1 cellular context compared by ENCODE assay signal in the genomic region with DNA sequence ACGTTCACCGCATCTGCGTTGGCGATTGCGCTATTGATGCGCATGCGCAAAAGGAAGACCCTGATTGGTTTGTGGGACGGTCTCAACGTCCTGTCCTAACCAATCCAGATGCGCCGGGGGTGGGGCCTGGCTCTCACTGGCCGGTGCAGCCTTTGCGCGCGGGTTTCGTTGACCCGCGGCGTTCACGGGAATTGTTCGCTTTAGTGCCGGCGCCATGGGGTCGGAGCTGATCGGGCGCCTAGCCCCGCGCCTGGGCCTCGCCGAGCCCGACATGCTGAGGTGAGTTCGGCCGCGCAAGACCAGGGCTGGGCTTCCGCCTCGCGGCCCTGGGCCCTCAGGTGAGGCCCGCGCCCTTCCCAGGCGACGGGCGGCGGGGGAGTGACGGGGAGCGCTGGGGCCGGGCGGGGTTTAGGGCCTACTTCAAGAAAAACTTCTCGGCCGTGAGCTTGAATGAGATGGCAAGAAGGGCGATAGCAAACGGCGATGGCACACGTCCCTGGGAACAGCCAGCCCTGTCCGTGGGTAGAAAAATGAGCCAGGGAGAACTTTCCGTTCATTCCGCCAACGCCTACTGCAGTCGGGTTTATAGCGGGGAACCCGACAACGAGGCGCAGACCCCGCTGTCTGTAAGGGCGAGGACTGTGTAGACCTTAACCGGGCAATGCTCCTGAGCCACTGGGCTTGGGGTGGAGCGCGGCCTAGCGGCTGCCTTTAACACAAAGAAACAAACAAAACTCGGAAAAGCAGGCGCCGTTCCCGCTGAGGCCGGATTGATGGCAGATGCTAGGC.
TF ChIP-seq lines count a peak whose summit lies in the region.

Gene ORC6 (plus strand): TSS at position 168 of the 789 bp plus-strand sequence. CDS start 47 bp downstream, at position 215.

TF ChIP-seq in HEK293, 187 proteins besides CTCF, POLR2A, EP300 and RAD21 (continued from another document and continues in another):
- TF ChIP-seq, protein P1, sequence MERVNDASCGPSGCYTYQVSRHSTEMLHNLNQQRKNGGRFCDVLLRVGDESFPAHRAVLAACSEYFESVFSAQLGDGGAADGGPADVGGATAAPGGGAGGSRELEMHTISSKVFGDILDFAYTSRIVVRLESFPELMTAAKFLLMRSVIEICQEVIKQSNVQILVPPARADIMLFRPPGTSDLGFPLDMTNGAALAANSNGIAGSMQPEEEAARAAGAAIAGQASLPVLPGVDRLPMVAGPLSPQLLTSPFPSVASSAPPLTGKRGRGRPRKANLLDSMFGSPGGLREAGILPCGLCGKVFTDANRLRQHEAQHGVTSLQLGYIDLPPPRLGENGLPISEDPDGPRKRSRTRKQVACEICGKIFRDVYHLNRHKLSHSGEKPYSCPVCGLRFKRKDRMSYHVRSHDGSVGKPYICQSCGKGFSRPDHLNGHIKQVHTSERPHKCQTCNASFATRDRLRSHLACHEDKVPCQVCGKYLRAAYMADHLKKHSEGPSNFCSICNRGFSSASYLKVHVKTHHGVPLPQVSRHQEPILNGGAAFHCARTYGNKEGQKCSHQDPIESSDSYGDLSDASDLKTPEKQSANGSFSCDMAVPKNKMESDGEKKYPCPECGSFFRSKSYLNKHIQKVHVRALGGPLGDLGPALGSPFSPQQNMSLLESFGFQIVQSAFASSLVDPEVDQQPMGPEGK (tag by site-specific recombination; IDR thresholded peaks at IDR 0.05), result no peak
- TF ChIP-seq ZEB2 (tag by site-specific recombination; IDR thresholded peaks at IDR 0.05), result no peak
- TF ChIP-seq ZSCAN30 (tag by site-specific recombination; IDR thresholded peaks at IDR 0.05), result no peak
- TF ChIP-seq ZNF548 (tag by site-specific recombination; IDR thresholded peaks at IDR 0.05), result no peak
- TF ChIP-seq ZNF677 (tag by site-specific recombination; IDR thresholded peaks at IDR 0.05), result no peak
- TF ChIP-seq, protein P2, sequence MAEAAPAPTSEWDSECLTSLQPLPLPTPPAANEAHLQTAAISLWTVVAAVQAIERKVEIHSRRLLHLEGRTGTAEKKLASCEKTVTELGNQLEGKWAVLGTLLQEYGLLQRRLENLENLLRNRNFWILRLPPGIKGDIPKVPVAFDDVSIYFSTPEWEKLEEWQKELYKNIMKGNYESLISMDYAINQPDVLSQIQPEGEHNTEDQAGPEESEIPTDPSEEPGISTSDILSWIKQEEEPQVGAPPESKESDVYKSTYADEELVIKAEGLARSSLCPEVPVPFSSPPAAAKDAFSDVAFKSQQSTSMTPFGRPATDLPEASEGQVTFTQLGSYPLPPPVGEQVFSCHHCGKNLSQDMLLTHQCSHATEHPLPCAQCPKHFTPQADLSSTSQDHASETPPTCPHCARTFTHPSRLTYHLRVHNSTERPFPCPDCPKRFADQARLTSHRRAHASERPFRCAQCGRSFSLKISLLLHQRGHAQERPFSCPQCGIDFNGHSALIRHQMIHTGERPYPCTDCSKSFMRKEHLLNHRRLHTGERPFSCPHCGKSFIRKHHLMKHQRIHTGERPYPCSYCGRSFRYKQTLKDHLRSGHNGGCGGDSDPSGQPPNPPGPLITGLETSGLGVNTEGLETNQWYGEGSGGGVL (tag by site-specific recombination; IDR thresholded peaks at IDR 0.05), result no peak
- TF ChIP-seq REPIN1 (tag by site-specific recombination; IDR thresholded peaks at IDR 0.05; ENCODE audit: low read depth), result no peak
- TF ChIP-seq, protein P3, sequence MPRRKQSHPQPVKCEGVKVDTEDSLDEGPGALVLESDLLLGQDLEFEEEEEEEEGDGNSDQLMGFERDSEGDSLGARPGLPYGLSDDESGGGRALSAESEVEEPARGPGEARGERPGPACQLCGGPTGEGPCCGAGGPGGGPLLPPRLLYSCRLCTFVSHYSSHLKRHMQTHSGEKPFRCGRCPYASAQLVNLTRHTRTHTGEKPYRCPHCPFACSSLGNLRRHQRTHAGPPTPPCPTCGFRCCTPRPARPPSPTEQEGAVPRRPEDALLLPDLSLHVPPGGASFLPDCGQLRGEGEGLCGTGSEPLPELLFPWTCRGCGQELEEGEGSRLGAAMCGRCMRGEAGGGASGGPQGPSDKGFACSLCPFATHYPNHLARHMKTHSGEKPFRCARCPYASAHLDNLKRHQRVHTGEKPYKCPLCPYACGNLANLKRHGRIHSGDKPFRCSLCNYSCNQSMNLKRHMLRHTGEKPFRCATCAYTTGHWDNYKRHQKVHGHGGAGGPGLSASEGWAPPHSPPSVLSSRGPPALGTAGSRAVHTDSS (tag by site-specific recombination; IDR thresholded peaks at IDR 0.05), result no peak
- no peak for TF ChIP-seq ZNF266 (tag by site-specific recombination; IDR thresholded peaks at IDR 0.05; ENCODE audit: low read depth)
- TF ChIP-seq ZNF2 (tag by site-specific recombination; IDR thresholded peaks at IDR 0.05), result peak; percentile 29; the same call in 1 of the 2 replicates
- TF ChIP-seq ZNF292 (tag by site-specific recombination; IDR thresholded peaks at IDR 0.05; ENCODE audit: borderline replicate concordance, low read depth), result no peak
- no peak for TF ChIP-seq ZNF202 (tag by site-specific recombination; IDR thresholded peaks at IDR 0.05; ENCODE audit: borderline replicate concordance)
- TF ChIP-seq ZNF394 (tag by site-specific recombination; IDR thresholded peaks at IDR 0.05; ENCODE audit: borderline replicate concordance), result no peak
- TF ChIP-seq ZNF169 (tag by site-specific recombination; IDR thresholded peaks at IDR 0.05), result no peak
- TF ChIP-seq ZNF558 (tag by site-specific recombination; IDR thresholded peaks at IDR 0.05), result no peak
- peak; percentile 19; the same call in 1 of the 2 replicates for TF ChIP-seq ZNF654 (tag by site-specific recombination; IDR thresholded peaks at IDR 0.05; ENCODE audit: low read depth)
- no peak for TF ChIP-seq ZNF670 (tag by site-specific recombination; IDR thresholded peaks at IDR 0.05; ENCODE audit: low read depth)
- TF ChIP-seq ZBTB1 (tag by site-specific recombination; IDR thresholded peaks at IDR 0.05), result no peak
- 0 out of 2 replicates have a peak, but pooled peaks have one; percentile 32 for TF ChIP-seq ZNF121 (tag by site-specific recombination; IDR thresholded peaks at IDR 0.05)
- no peak for TF ChIP-seq PRDM6 (tag by site-specific recombination; IDR thresholded peaks at IDR 0.05)
- no peak for TF ChIP-seq ZNF404 (tag by site-specific recombination; IDR thresholded peaks at IDR 0.05)
- TF ChIP-seq, protein P4, sequence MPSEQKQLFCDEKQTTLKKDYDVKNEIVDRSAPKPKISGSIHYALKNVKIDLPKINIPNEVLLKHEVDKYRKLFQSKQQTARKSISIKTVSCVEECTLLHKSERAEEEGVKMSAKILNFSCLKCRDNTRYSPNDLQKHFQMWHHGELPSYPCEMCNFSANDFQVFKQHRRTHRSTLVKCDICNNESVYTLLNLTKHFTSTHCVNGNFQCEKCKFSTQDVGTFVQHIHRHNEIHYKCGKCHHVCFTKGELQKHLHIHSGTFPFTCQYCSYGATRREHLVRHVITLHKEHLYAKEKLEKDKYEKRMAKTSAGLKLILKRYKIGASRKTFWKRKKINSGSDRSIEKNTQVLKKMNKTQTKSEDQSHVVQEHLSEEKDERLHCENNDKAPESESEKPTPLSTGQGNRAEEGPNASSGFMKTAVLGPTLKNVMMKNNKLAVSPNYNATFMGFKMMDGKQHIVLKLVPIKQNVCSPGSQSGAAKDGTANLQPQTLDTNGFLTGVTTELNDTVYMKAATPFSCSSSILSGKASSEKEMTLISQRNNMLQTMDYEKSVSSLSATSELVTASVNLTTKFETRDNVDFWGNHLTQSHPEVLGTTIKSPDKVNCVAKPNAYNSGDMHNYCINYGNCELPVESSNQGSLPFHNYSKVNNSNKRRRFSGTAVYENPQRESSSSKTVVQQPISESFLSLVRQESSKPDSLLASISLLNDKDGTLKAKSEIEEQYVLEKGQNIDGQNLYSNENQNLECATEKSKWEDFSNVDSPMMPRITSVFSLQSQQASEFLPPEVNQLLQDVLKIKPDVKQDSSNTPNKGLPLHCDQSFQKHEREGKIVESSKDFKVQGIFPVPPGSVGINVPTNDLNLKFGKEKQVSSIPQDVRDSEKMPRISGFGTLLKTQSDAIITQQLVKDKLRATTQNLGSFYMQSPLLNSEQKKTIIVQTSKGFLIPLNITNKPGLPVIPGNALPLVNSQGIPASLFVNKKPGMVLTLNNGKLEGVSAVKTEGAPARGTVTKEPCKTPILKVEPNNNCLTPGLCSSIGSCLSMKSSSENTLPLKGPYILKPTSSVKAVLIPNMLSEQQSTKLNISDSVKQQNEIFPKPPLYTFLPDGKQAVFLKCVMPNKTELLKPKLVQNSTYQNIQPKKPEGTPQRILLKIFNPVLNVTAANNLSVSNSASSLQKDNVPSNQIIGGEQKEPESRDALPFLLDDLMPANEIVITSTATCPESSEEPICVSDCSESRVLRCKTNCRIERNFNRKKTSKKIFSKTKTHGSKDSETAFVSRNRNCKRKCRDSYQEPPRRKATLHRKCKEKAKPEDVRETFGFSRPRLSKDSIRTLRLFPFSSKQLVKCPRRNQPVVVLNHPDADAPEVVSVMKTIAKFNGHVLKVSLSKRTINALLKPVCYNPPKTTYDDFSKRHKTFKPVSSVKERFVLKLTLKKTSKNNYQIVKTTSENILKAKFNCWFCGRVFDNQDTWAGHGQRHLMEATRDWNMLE (tag by site-specific recombination; conservative IDR thresholded peaks at IDR 0.05; ENCODE audit: low read depth), result no peak
- TF ChIP-seq ZNF148 (tag by site-specific recombination; IDR thresholded peaks at IDR 0.05; ENCODE audit: borderline replicate concordance), result no peak
- TF ChIP-seq, protein P5, sequence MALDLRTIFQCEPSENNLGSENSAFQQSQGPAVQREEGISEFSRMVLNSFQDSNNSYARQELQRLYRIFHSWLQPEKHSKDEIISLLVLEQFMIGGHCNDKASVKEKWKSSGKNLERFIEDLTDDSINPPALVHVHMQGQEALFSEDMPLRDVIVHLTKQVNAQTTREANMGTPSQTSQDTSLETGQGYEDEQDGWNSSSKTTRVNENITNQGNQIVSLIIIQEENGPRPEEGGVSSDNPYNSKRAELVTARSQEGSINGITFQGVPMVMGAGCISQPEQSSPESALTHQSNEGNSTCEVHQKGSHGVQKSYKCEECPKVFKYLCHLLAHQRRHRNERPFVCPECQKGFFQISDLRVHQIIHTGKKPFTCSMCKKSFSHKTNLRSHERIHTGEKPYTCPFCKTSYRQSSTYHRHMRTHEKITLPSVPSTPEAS (tag by site-specific recombination; IDR thresholded peaks at IDR 0.05), result no peak
- TF ChIP-seq ZNF391 (tag by site-specific recombination; IDR thresholded peaks at IDR 0.05; ENCODE audit: borderline replicate concordance, low read depth), result no peak
- TF ChIP-seq KLF7 (tag by site-specific recombination; IDR thresholded peaks at IDR 0.05; ENCODE audit: borderline replicate concordance), result no peak
- TF ChIP-seq ZIC2 (tag by site-specific recombination; IDR thresholded peaks at IDR 0.05), result no peak
- no peak for TF ChIP-seq TCF7L2 (IDR thresholded peaks at IDR 0.05; ENCODE audit: borderline replicate concordance, low read depth, low read length)
- TF ChIP-seq ZNF184 (tag by site-specific recombination; IDR thresholded peaks at IDR 0.05), result no peak
- TF ChIP-seq, protein P6, sequence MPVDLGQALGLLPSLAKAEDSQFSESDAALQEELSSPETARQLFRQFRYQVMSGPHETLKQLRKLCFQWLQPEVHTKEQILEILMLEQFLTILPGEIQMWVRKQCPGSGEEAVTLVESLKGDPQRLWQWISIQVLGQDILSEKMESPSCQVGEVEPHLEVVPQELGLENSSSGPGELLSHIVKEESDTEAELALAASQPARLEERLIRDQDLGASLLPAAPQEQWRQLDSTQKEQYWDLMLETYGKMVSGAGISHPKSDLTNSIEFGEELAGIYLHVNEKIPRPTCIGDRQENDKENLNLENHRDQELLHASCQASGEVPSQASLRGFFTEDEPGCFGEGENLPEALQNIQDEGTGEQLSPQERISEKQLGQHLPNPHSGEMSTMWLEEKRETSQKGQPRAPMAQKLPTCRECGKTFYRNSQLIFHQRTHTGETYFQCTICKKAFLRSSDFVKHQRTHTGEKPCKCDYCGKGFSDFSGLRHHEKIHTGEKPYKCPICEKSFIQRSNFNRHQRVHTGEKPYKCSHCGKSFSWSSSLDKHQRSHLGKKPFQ (tag by site-specific recombination; IDR thresholded peaks at IDR 0.05), result no peak
- no peak for TF ChIP-seq ZNF175 (tag by site-specific recombination; IDR thresholded peaks at IDR 0.05)
- no peak for TF ChIP-seq WT1 (tag by site-specific recombination; IDR thresholded peaks at IDR 0.05)
- TF ChIP-seq ZNF10 (tag by site-specific recombination; IDR thresholded peaks at IDR 0.05), result no peak
- TF ChIP-seq ZBTB26 (tag by site-specific recombination; optimal IDR thresholded peaks at IDR 0.05), result peak; percentile 82
- TF ChIP-seq ZNF423 (tag by site-specific recombination; IDR thresholded peaks at IDR 0.05), result no peak
- TF ChIP-seq YY2 (tag by site-specific recombination; IDR thresholded peaks at IDR 0.05), result no peak
